ENCODE assay signal across 12 cellular contexts in genomic region chr7:132930881-132931280, GRCh38.
A peak's percentile ranks its signal among the peaks of the same experiment; 100 is the strongest.
DNase-seq lines count a peak whose midpoint lies in the region; ATAC-seq, FAIRE-seq and TF ChIP-seq lines count a peak whose summit lies in the region.
"Had no signal": no experiment of that assay in that cellular context is flagged by ENCODE, and none has a peak within 500 bp of the region (broad histone marks: within the 10 kb centered on the region; RNA-seq: fewer than 3 reads in every experiment).

No MANE protein-coding gene starts in this region.

- no peak overlapping the region for H3K4me2 ChIP-seq in GM12878 (ENCODE audit: control insufficient read depth, insufficient read depth)

- peaks cover 52% of the 10 kb centered on the region for H3K36me3 Mint-ChIP-seq in activated naive CD8-positive, alpha-beta T cell treated with anti-CD3 and anti-CD28 coated beads for 36 hours

- in situ Hi-C loops in GM12878 (cut with MboI), result no loop called here

- FAIRE-seq in GM12878 (lab: Jason Lieb, UNC), result no peak
- FAIRE-seq: endometrium, RCC 7860 had no signal

- no peak overlapping the region for H3K4me3 ChIP-seq in AG09309 (ENCODE audit: control insufficient read depth, low read depth, low read length)
- H3K4me3 ChIP-seq in GM12878, result no peak overlapping the region

- TF ChIP-seq CTCF in AG09309 (IDR thresholded peaks at IDR 0.05; ENCODE audit: control insufficient read depth, insufficient read depth, low read depth, low read length, missing control alignments), result peak; percentile 10
- peak in 2 of 3 experiments; percentile 19 to 35; a peak in 3 of 6 replicates for TF ChIP-seq CTCF in GM12878 (IDR thresholded peaks at IDR 0.05 in 2 of 3, conservative IDR thresholded peaks at IDR 0.05 in 1 of 3; ENCODE audit: control insufficient read depth in 2 of 3, extremely low read depth in 1 of 3, insufficient read depth in 1 of 3, low read depth in 3 of 3, low read length in 3 of 3)

- no peak overlapping the region for H3K4me3 Mint-ChIP-seq in activated naive CD8-positive, alpha-beta T cell treated with anti-CD3 and anti-CD28 coated beads for 36 hours
- H3K4me3 Mint-ChIP-seq: natural killer cell treated with Interleukin-12 subunit alpha and Interleukin-12 subunit beta and Interleukin-15 and Interleukin-18, amount 100 ng/mL, for 72 hours had no signal

- POLR2A ChIA-PET in GM12878 (lab: Charles Lee), result interaction anchor here (0.6 kb wide), 1 partner anchor 112 kb away, joined by 3 read pairs; no protein-coding TSS in a partner anchor

- H3K27me3 ChIP-seq in GM12878 (replicated peaks in 1 of 2; ENCODE audit: control insufficient read depth in 2 of 2, insufficient read depth in 2 of 2, low read length in 1 of 2), result no peaks in the 10 kb centered on the region

- intact Hi-C loops in GM12878 (cut with micrococcal nuclease; ENCODE audit: unreplicated experiment), result no loop called here

- H3K36me3 ChIP-seq in GM12878 (ENCODE audit: control insufficient read depth in 2 of 2, insufficient read depth in 2 of 2, low read length in 1 of 2), result peaks cover 0 to 6% of the 10 kb centered on the region in 2 experiments; a peak in 1 of 4 replicates

- H3K4me1 Mint-ChIP-seq in activated naive CD8-positive, alpha-beta T cell treated with anti-CD3 and anti-CD28 coated beads for 36 hours, result peaks cover 7% of the 10 kb centered on the region

- RAD21 ChIA-PET in GM12878 (lab: Charles Lee; ENCODE audit: unreplicated experiment), result interaction anchor here (0.8 kb wide), 1 partner anchor 56 kb away, joined by 3 read pairs; no protein-coding TSS in a partner anchor

- no peak for DNase-seq in AG09309 (ENCODE audit: low read depth)
- DNase-seq in HuH-7 (ENCODE audit: low spot score), result peak; percentile 24
- no peak for DNase-seq in GM12878 (ENCODE audit: low read depth, low spot score)
- DNase-seq in left kidney (ENCODE audit: low read depth, low spot score), result peak; percentile 47
- no peak for DNase-seq in activated CD8-positive, alpha-beta memory T cell treated with anti-CD3 and anti-CD28 coated beads, Interleukin-2, amount 50 U/mL, for 4 hours
- DNase-seq in middle frontal gyrus (ENCODE audit: extremely low spot score, low spot score), result no peak
- no peak for DNase-seq in activated naive CD8-positive, alpha-beta T cell treated with anti-CD3 and anti-CD28 coated beads for 36 hours
- DNase-seq: stimulated activated CD8-positive, alpha-beta memory T cell treated with anti-CD3 and anti-CD28 coated beads, Interleukin-4, amount 100 ng/mL, for 48 hours had no signal

- H4K20me1 ChIP-seq in GM12878 (ENCODE audit: control insufficient read depth, insufficient read depth), result no peaks in the 10 kb centered on the region

- SMC1A ChIA-PET in GM12878 (lab: Charles Lee; ENCODE audit: uncharacterized antibody, unreplicated experiment), result interaction anchor here (0.7 to 1.8 kb wide), 6 partner anchors 10 to 503 kb away, joined by 3 to 5 read pairs (median 4); no protein-coding TSS in a partner anchor

- no peak overlapping the region for H2AFZ ChIP-seq in GM12878 (ENCODE audit: control insufficient read depth, low read depth, low read length)

- H3K9me3 ChIP-seq in GM12878 (replicated peaks; ENCODE audit: control insufficient read depth, insufficient read depth, low read length), result peaks cover 2% of the 10 kb centered on the region; the same call in 2 of the 3 replicates

- BruUV-seq in GM12878 (replicated peaks; lab: Mats Ljungman, UMichigan), result no TSS peak

- H3K9me3 Mint-ChIP-seq in activated naive CD8-positive, alpha-beta T cell treated with anti-CD3 and anti-CD28 coated beads for 36 hours, result peaks cover 7% of the 10 kb centered on the region

- peak; percentile 61 for TF ChIP-seq RAD21 in GM12878 (IDR thresholded peaks at IDR 0.05; ENCODE audit: insufficient read depth, low read depth, low read length)

- ATAC-seq in GM12878 (no peak), GM19463 (IDR thresholded peaks at IDR 0.05; ENCODE audit: unreplicated experiment) (no peak)
- ATAC-seq: natural killer cell treated with Interleukin-12 subunit alpha and Interleukin-12 subunit beta and Interleukin-15 and Interleukin-18, amount 100 ng/mL, for 72 hours had no signal

- peaks cover 17% of the 10 kb centered on the region for H3K4me1 ChIP-seq in GM12878 (ENCODE audit: control insufficient read depth, insufficient read depth, low read length)

- no peaks in the 10 kb centered on the region for H3K27me3 Mint-ChIP-seq in activated naive CD8-positive, alpha-beta T cell treated with anti-CD3 and anti-CD28 coated beads for 36 hours
- H3K27me3 Mint-ChIP-seq: natural killer cell treated with Interleukin-12 subunit alpha and Interleukin-12 subunit beta and Interleukin-15 and Interleukin-18, amount 100 ng/mL, for 72 hours had no signal

- no peak overlapping the region for H3K9ac ChIP-seq in GM12878 (ENCODE audit: control insufficient read depth, insufficient read depth, low read length)

- H3K27ac Mint-ChIP-seq in activated naive CD8-positive, alpha-beta T cell treated with anti-CD3 and anti-CD28 coated beads for 36 hours, result no peak overlapping the region
- H3K27ac Mint-ChIP-seq: natural killer cell treated with Interleukin-12 subunit alpha and Interleukin-12 subunit beta and Interleukin-15 and Interleukin-18, amount 100 ng/mL, for 72 hours had no signal

- no peak overlapping the region for H3K27ac ChIP-seq in GM12878 (ENCODE audit: control insufficient read depth, insufficient read depth)

- TF ChIP-seq EP300 in GM12878 (IDR thresholded peaks at IDR 0.05; ENCODE audit: borderline replicate concordance in 1 of 2, control insufficient read depth in 1 of 2, low read depth in 2 of 2, low read length in 2 of 2), result no peak

- CTCF ChIA-PET in GM12878 (lab: Yijun Ruan, JAX), result interaction anchor here (1.6 kb wide), 1 partner anchor 350 kb away, joined by 5 read pairs; no protein-coding TSS in a partner anchor

- WGBS in GM12878 (ENCODE audit: insufficient coverage, insufficient replicate concordance, low lambda C conversion rate, missing lambda C conversion rate), result 71% methylated on average over 4 of the region's 4 CpGs

- no peaks in the 10 kb centered on the region; the same call in 1 of the 2 replicates for H3K79me2 ChIP-seq in GM12878 (ENCODE audit: control insufficient read depth, insufficient read depth, low read length)

- no peak for TF ChIP-seq POLR2A in GM12878 (IDR thresholded peaks at IDR 0.05; ENCODE audit: low read depth, low read length)

TF ChIP-seq in GM12878, 131 proteins besides CTCF, POLR2A, EP300 and RAD21:
- TF ChIP-seq ZBTB33 (IDR thresholded peaks at IDR 0.05), result no peak
- no peak for TF ChIP-seq POLR2AphosphoS2 (IDR thresholded peaks at IDR 0.05; ENCODE audit: low read depth, low read length)
- TF ChIP-seq RUNX3 (IDR thresholded peaks at IDR 0.05; ENCODE audit: low read length), result peak; percentile 55; the same call in 1 of the 2 replicates
- no peak for TF ChIP-seq IRF4 (IDR thresholded peaks at IDR 0.05; ENCODE audit: low read depth, low read length)
- no peak for TF ChIP-seq RFX5 (IDR thresholded peaks at IDR 0.05; ENCODE audit: low read depth, low read length)

Comparison
In these comparisons a context has a peak if more than half of its experiments do, and no peak if none do; other contexts are left out.
1. DNase-seq: peak in HuH-7 (single experiment) and left kidney (single experiment); none in AG09309 (single experiment), GM12878 (single experiment), activated CD8-positive, alpha-beta memory T cell treated with anti-CD3 and anti-CD28 coated beads, Interleukin-2, amount 50 U/mL, for 4 hours (single experiment), middle frontal gyrus (single experiment) and activated naive CD8-positive, alpha-beta T cell treated with anti-CD3 and anti-CD28 coated beads for 36 hours (single experiment).